Comparison of ENCODE assay signal across 9 cellular contexts in genomic region chr14:89616425-89617141, GRCh38.
DNase-seq lines count a peak whose midpoint lies in the region; ATAC-seq and TF ChIP-seq lines count a peak whose summit lies in the region.
"Had no signal": no experiment of that assay in that cellular context is flagged by ENCODE, and none has a peak within 500 bp of the region (broad histone marks: within the 10 kb centered on the region; RNA-seq: fewer than 3 reads in every experiment).

No MANE protein-coding gene starts in this region.

- ATAC-seq in HG02759 (IDR thresholded peaks at IDR 0.05; ENCODE audit: unreplicated experiment) (peak; percentile 36), PC-3 (no peak)

- H3K36me3 ChIP-seq in SJCRH30: no peaks in the 10 kb centered on the region
- no peaks in the 10 kb centered on the region for H3K36me3 ChIP-seq in esophagus muscularis mucosa
- H3K36me3 ChIP-seq in PC-3 (ENCODE audit: low read depth, low read length): no peaks in the 10 kb centered on the region

- intact Hi-C loops in esophagus muscularis mucosa (cut with DNase I): loop anchor here (5.0 kb wide), 2 partner anchors 199 to 296 kb away; partner anchors contain the start of gene FOXN3
- intact Hi-C loops in PC-3 (cut with micrococcal nuclease): loop anchor here (5.0 to 10.0 kb wide), 2 partner anchors 148 to 301 kb away; no protein-coding TSS in a partner anchor

- no peak for TF ChIP-seq EP300 in esophagus muscularis mucosa (IDR thresholded peaks at IDR 0.05)

- H3K4me1 ChIP-seq in SJCRH30 (peaks cover 12% of the 10 kb centered on the region), esophagus muscularis mucosa (peaks cover 18 to 47% (median 42%) of the 10 kb centered on the region in 4 donors), PC-3 (ENCODE audit: insufficient read depth, low read length) (0 out of 2 replicates have a peak, but pooled peaks cover 4% of the 10 kb centered on the region)

- no TSS peak for BruUV-seq in PC-3 (replicated peaks; lab: Mats Ljungman, UMichigan)

- DNase-seq in stimulated activated CD4-positive, alpha-beta T cell treated with anti-CD3 and anti-CD28 coated beads, Interleukin-15, amount 100 ng/mL, for 24 hours: peak; percentile 51
- DNase-seq in stimulated activated CD4-positive, alpha-beta T cell treated with anti-CD3 and anti-CD28 coated beads, Interleukin-2, amount 100 ng/mL, for 48 hours: no peak
- DNase-seq in SJCRH30 (peak; percentile 25 to 51), esophagus muscularis mucosa (ENCODE audit: extremely low spot score) (no peak), renal cortical epithelial cell (ENCODE audit: low read depth) (peak; percentile 1), PC-3 (no peak), inferior parietal cortex (ENCODE audit: extremely low spot score) (no peak)

- H3K27ac ChIP-seq in SJCRH30 (peak overlapping the region; percentile 66), esophagus muscularis mucosa (replicated peaks in 1 of 4) (peak overlapping the region in 3 of 4 donors; percentile 73 to 80 (median 80)), PC-3 (ENCODE audit: low read length) (no peak overlapping the region)
- H3K27ac ChIP-seq: epithelial cell of prostate had no signal

- H3K9ac ChIP-seq in PC-3 (ENCODE audit: low read length): no peak overlapping the region

- CTCF ChIA-PET in PC-3 (lab: Charles Lee): no interaction called here

- no peaks in the 10 kb centered on the region for H3F3A ChIP-seq in PC-3 (ENCODE audit: low read length, unreplicated experiment)

- no peaks in the 10 kb centered on the region for H3K79me2 ChIP-seq in PC-3 (ENCODE audit: low read length)

- H4K20me1 ChIP-seq in PC-3 (ENCODE audit: low read length): no peaks in the 10 kb centered on the region

- no peak overlapping the region for H2AFZ ChIP-seq in PC-3 (ENCODE audit: low read length)

- POLR2A ChIA-PET in PC-3 (lab: Charles Lee; ENCODE audit: unreplicated experiment): no interaction called here

- H3K9me2 ChIP-seq in PC-3 (replicated peaks; ENCODE audit: low read length): no peaks in the 10 kb centered on the region

- WGBS in esophagus muscularis mucosa: 43% methylated on average over 6 of the region's 6 CpGs

- TF ChIP-seq POLR2A in esophagus muscularis mucosa (IDR thresholded peaks at IDR 0.05; ENCODE audit: low read depth): no peak

- H3K4me2 ChIP-seq in PC-3 (ENCODE audit: low read length): no peak overlapping the region

- no peaks in the 10 kb centered on the region for H3K27me3 ChIP-seq in SJCRH30
- H3K27me3 ChIP-seq in esophagus muscularis mucosa: no peaks in the 10 kb centered on the region
- no peaks in the 10 kb centered on the region for H3K27me3 ChIP-seq in PC-3 (ENCODE audit: low read length)

- TF ChIP-seq CTCF in esophagus muscularis mucosa (IDR thresholded peaks at IDR 0.05) (no peak), PC-3 (conservative IDR thresholded peaks at IDR 0.05; ENCODE audit: low read depth, low read length) (no peak)

- peak overlapping the region; percentile 71 for H3K4me3 ChIP-seq in SJCRH30
- H3K4me3 ChIP-seq in esophagus muscularis mucosa: peak overlapping the region; percentile 60 to 93 (median 84)
- no peak overlapping the region for H3K4me3 ChIP-seq in PC-3 (ENCODE audit: low read length)

- H3K9me3 ChIP-seq in SJCRH30 (replicated peaks): no peaks in the 10 kb centered on the region
- H3K9me3 ChIP-seq in esophagus muscularis mucosa: no peaks in the 10 kb centered on the region
- H3K9me3 ChIP-seq in PC-3 (ENCODE audit: low read length): no peaks in the 10 kb centered on the region

Comparison
In these comparisons a context has a peak if more than half of its experiments do, and no peak if none do; other contexts are left out.
1. DNase-seq: peak in stimulated activated CD4-positive, alpha-beta T cell treated with anti-CD3 and anti-CD28 coated beads, Interleukin-15, amount 100 ng/mL, for 24 hours (single experiment), SJCRH30 (2 of 2) and renal cortical epithelial cell (single experiment); none in stimulated activated CD4-positive, alpha-beta T cell treated with anti-CD3 and anti-CD28 coated beads, Interleukin-2, amount 100 ng/mL, for 48 hours (0 of 2), esophagus muscularis mucosa (single experiment), PC-3 (single experiment) and inferior parietal cortex (single experiment).